Comparison of ENCODE assay signal across 12 cellular contexts in the genomic region with DNA sequence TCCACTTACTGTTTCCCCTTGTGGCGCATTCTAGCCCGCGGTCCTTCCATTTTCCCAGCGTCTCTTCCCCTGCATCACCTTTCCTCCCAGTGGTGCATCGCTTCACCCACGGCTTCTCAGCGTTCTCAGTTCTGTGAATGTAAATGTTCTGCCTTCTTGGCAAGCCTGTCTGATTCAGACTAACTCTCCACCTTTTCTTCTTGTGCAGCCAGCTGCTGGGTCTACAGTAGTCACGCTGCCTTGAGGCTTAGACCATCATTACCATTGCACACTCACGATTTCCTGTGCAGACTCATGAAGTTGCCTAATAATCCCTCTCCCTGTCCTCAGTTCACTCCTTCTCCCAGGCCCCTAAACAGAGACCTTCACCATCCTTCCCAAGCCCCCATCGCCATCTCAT.
DNase-seq lines count a peak whose midpoint lies in the region; ATAC-seq and TF ChIP-seq lines count a peak whose summit lies in the region.
"Had no signal": no experiment of that assay in that cellular context is flagged by ENCODE, and none has a peak within 500 bp of the region (broad histone marks: within the 10 kb centered on the region; RNA-seq: fewer than 3 reads in every experiment).

No MANE protein-coding gene starts in this region.

- H3K27me3 ChIP-seq in GM23248 (replicated peaks; ENCODE audit: insufficient read depth), result no peaks in the 10 kb centered on the region
- no peaks in the 10 kb centered on the region for H3K27me3 ChIP-seq in PC-3 (ENCODE audit: low read length)
- no peaks in the 10 kb centered on the region for H3K27me3 ChIP-seq in smooth muscle cell (ENCODE audit: low read depth)
- no peaks in the 10 kb centered on the region for H3K27me3 ChIP-seq in effector memory CD4-positive, alpha-beta T cell (replicated peaks; ENCODE audit: control insufficient read depth, insufficient read depth, low read length, poor library complexity, severe bottlenecking)
- H3K27me3 ChIP-seq: heart left ventricle had no signal

- H3K4me1 ChIP-seq in GM23248 (ENCODE audit: insufficient read depth), result peaks cover 71% of the 10 kb centered on the region
- peaks cover 19% of the 10 kb centered on the region for H3K4me1 ChIP-seq in PC-3 (ENCODE audit: insufficient read depth, low read length)
- peaks cover 26% of the 10 kb centered on the region for H3K4me1 ChIP-seq in smooth muscle cell (ENCODE audit: low read depth)
- H3K4me1 ChIP-seq in effector memory CD4-positive, alpha-beta T cell (ENCODE audit: control insufficient read depth, insufficient read depth, low read length, poor library complexity, severe bottlenecking), result peaks cover 11% of the 10 kb centered on the region

- TF ChIP-seq CTCF in PC-3 (conservative IDR thresholded peaks at IDR 0.05; ENCODE audit: low read depth, low read length) (no peak), smooth muscle cell (IDR thresholded peaks at IDR 0.05; ENCODE audit: borderline replicate concordance, insufficient read depth, poor library complexity, severe bottlenecking) (no peak)

- H2AFZ ChIP-seq in GM23248, result no peak overlapping the region
- no peak overlapping the region for H2AFZ ChIP-seq in PC-3 (ENCODE audit: low read length)
- H2AFZ ChIP-seq in smooth muscle cell (ENCODE audit: low read depth), result no peak overlapping the region

- H3K4me2 ChIP-seq in GM23248 (ENCODE audit: unreplicated experiment) (peak overlapping the region; percentile 80), PC-3 (ENCODE audit: low read length) (no peak overlapping the region), smooth muscle cell (peak overlapping the region; percentile 88)

- WGBS in GM23248 (ENCODE audit: low coverage in 1 of 2, low lambda C conversion rate in 2 of 2, missing lambda C conversion rate in 2 of 2), 2 experiments, result 60 to 63% methylated on average over 10 of the region's 10 CpGs
- 67% methylated on average over 10 of the region's 10 CpGs for WGBS in smooth muscle cell (ENCODE audit: low lambda C conversion rate)

- ATAC-seq in PC-3 (no peak), esophagus mucosa (peak; percentile 75), GM19463 (IDR thresholded peaks at IDR 0.05; ENCODE audit: unreplicated experiment) (no peak)

- H3K79me2 ChIP-seq in GM23248 (ENCODE audit: insufficient read depth) (peaks cover 64% of the 10 kb centered on the region), PC-3 (ENCODE audit: low read length) (no peaks in the 10 kb centered on the region), smooth muscle cell (ENCODE audit: low read depth) (no peaks in the 10 kb centered on the region)

- H3K9me3 ChIP-seq in GM23248 (ENCODE audit: low read depth) (no peaks in the 10 kb centered on the region), PC-3 (ENCODE audit: low read length) (no peaks in the 10 kb centered on the region), smooth muscle cell (replicated peaks; ENCODE audit: low read depth) (no peaks in the 10 kb centered on the region)
- H3K9me3 ChIP-seq in effector memory CD4-positive, alpha-beta T cell (ENCODE audit: control insufficient read depth, low read length), result no peaks in the 10 kb centered on the region
- H3K9me3 ChIP-seq: heart left ventricle, SK-N-SH had no signal

- CTCF ChIA-PET in PC-3 (lab: Charles Lee), result interaction anchor here (0.6 kb wide), 1 partner anchor 359 kb away, joined by 5 read pairs; no protein-coding TSS in a partner anchor

- peak overlapping the region; percentile 100 for H3K27ac ChIP-seq in GM23248
- 0 out of 2 replicates have a peak overlapping the region, but pooled peaks have one; percentile 20 for H3K27ac ChIP-seq in PC-3 (ENCODE audit: low read length)
- H3K27ac ChIP-seq in smooth muscle cell (ENCODE audit: low read depth), result peak overlapping the region; percentile 100
- H3K27ac ChIP-seq in effector memory CD4-positive, alpha-beta T cell (ENCODE audit: insufficient read depth, low read length, poor library complexity, severe bottlenecking), result no peak overlapping the region

- DNase-seq in GM23248, result peak; percentile 97
- peak; percentile 2 for DNase-seq in PC-3
- DNase-seq in smooth muscle cell (lab: John Stamatoyannopoulos, UW; ENCODE audit: unreplicated experiment), result no peak
- no peak for DNase-seq in activated effector memory CD4-positive, alpha-beta T cell treated with anti-CD3 and anti-CD28 coated beads, Interleukin-2, amount 50 U/mL, for 16 hours
- DNase-seq in effector memory CD4-positive, alpha-beta T cell, result no peak
- DNase-seq: activated CD4-positive, alpha-beta T cell treated with anti-CD3 and anti-CD28 coated beads for 1 hour; heart left ventricle; NCI-H69; SK-N-SH; stimulated activated CD4-positive, alpha-beta T cell treated with anti-CD3 and anti-CD28 coated beads, Interleukin-2, amount 100 ng/mL, for 48 hours had no signal

- H3K9me2 ChIP-seq in GM23248 (ENCODE audit: insufficient read depth), result no peaks in the 10 kb centered on the region
- no peaks in the 10 kb centered on the region for H3K9me2 ChIP-seq in PC-3 (replicated peaks; ENCODE audit: low read length)
- H3K9me2 ChIP-seq: SK-N-SH had no signal

- POLR2A ChIA-PET in PC-3 (lab: Charles Lee; ENCODE audit: unreplicated experiment), result no interaction called here

- BruUV-seq in PC-3 (replicated peaks; lab: Mats Ljungman, UMichigan), result no TSS peak

- peak overlapping the region; percentile 30 for H3K4me3 ChIP-seq in GM23248
- H3K4me3 ChIP-seq in PC-3 (ENCODE audit: low read length), result no peak overlapping the region
- no peak overlapping the region for H3K4me3 ChIP-seq in smooth muscle cell
- H3K4me3 ChIP-seq in effector memory CD4-positive, alpha-beta T cell (ENCODE audit: insufficient read depth, low read depth, low read length, poor library complexity, severe bottlenecking), result no peak overlapping the region
- H3K4me3 ChIP-seq: heart left ventricle had no signal

- H3K9ac ChIP-seq in GM23248, result peak overlapping the region; percentile 79
- H3K9ac ChIP-seq in PC-3 (ENCODE audit: low read length), result no peak overlapping the region
- peak overlapping the region; percentile 95 for H3K9ac ChIP-seq in smooth muscle cell (ENCODE audit: low read depth)

- intact Hi-C loops in PC-3 (cut with micrococcal nuclease), result loop anchor here (5.0 kb wide), 1 partner anchor 87 kb away; no protein-coding TSS in a partner anchor

- H3K36me3 ChIP-seq in GM23248 (ENCODE audit: low read depth) (peaks cover 10% of the 10 kb centered on the region; the same call in 1 of the 2 replicates), PC-3 (ENCODE audit: low read depth, low read length) (no peaks in the 10 kb centered on the region; the same call in 1 of the 2 replicates), smooth muscle cell (ENCODE audit: low read depth) (no peaks in the 10 kb centered on the region)
- peaks cover 19% of the 10 kb centered on the region for H3K36me3 ChIP-seq in effector memory CD4-positive, alpha-beta T cell (ENCODE audit: control insufficient read depth, insufficient read depth, low read length)

- in situ Hi-C loops in GM23248 (cut with MboI), result no loop called here

- H4K20me1 ChIP-seq in GM23248 (ENCODE audit: insufficient read depth) (no peaks in the 10 kb centered on the region), PC-3 (ENCODE audit: low read length) (no peaks in the 10 kb centered on the region), smooth muscle cell (ENCODE audit: low read depth) (no peaks in the 10 kb centered on the region)

- peaks cover 63% of the 10 kb centered on the region for H3F3A ChIP-seq in GM23248 (ENCODE audit: insufficient read depth)
- no peaks in the 10 kb centered on the region for H3F3A ChIP-seq in PC-3 (ENCODE audit: low read length, unreplicated experiment)
- H3F3A ChIP-seq in smooth muscle cell (ENCODE audit: low read depth), result peaks cover 42% of the 10 kb centered on the region

Comparison
In these comparisons a context has a peak if more than half of its experiments do, and no peak if none do; other contexts are left out.
1. DNase-seq: peak in GM23248 (single experiment) and PC-3 (single experiment); none in smooth muscle cell (single experiment), activated effector memory CD4-positive, alpha-beta T cell treated with anti-CD3 and anti-CD28 coated beads, Interleukin-2, amount 50 U/mL, for 16 hours (single experiment) and effector memory CD4-positive, alpha-beta T cell (0 of 3).